In the genomic region with DNA sequence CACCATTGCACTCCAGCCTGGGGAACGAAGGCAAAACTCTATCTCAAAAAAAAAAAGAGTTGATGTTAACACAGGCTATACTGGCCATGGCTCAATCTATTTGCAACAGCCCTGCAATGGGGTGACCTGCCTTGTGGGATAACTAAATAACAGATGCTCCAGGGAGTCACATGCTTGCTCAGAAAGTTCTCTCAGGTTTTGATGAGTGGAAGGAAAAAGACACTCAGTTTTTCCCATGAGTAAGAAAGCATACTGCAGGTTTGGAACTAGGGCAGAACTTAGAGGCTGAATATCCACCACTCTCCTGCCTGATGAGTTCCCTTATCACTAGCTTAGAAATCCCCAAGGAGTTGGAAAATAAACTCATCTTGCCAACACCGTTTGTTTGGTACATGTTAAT, we compare ENCODE assay signal across 17 cellular contexts.
"Had no signal": no experiment of that assay in that cellular context is flagged by ENCODE, and none has a peak within 500 bp of the region (broad histone marks: within the 10 kb centered on the region; RNA-seq: fewer than 3 reads in every experiment).

No MANE protein-coding gene starts in this region.

- H3K4me3 Mint-ChIP-seq: stimulated activated memory B cell treated with anti-CD40 and anti-IgM and Interleukin-4, amounts not matched to agents 10 μg/mL and 1 μg/mL and 100 μg/mL, for 72 hours had no signal

- H3K9me3 ChIP-seq: body of pancreas, gastroesophageal sphincter, prostate gland, SJSA1, tibial nerve had no signal

- H3K27me3 Mint-ChIP-seq: stimulated activated memory B cell treated with anti-CD40 and anti-IgM and Interleukin-4, amounts not matched to agents 10 μg/mL and 1 μg/mL and 100 μg/mL, for 72 hours had no signal

- H3K27me3 ChIP-seq: body of pancreas, gastroesophageal sphincter, SJSA1, tibial nerve had no signal

- H3K4me1 ChIP-seq: body of pancreas, gastroesophageal sphincter, prostate gland, SJSA1, tibial nerve had no signal

- H3K27ac ChIP-seq: body of pancreas, gastroesophageal sphincter, prostate gland, SJSA1, tibial nerve had no signal

- ATAC-seq: body of pancreas; gastroesophageal sphincter; left colon; right cardiac atrium; stimulated activated memory B cell treated with anti-CD40 and anti-IgM and Interleukin-4, amounts not matched to agents 10 μg/mL and 1 μg/mL and 100 μg/mL, for 72 hours had no signal

- DNase-seq: amygdala, body of pancreas, caudate nucleus, left colon, midbrain, right cardiac atrium, small intestine, T-helper 9 cell had no signal

- H3K27ac Mint-ChIP-seq: stimulated activated memory B cell treated with anti-CD40 and anti-IgM and Interleukin-4, amounts not matched to agents 10 μg/mL and 1 μg/mL and 100 μg/mL, for 72 hours had no signal

- H3K4me1 Mint-ChIP-seq: stimulated activated memory B cell treated with anti-CD40 and anti-IgM and Interleukin-4, amounts not matched to agents 10 μg/mL and 1 μg/mL and 100 μg/mL, for 72 hours had no signal

- FAIRE-seq: colon, endometrium, islet of Langerhans, small intestine had no signal

- H3K9me3 Mint-ChIP-seq: stimulated activated memory B cell treated with anti-CD40 and anti-IgM and Interleukin-4, amounts not matched to agents 10 μg/mL and 1 μg/mL and 100 μg/mL, for 72 hours had no signal

- H3K4me3 ChIP-seq: body of pancreas, gastroesophageal sphincter, lung, prostate gland, SJSA1, tibial nerve had no signal
